ENCODE assay signal across 9 cellular contexts in the genomic region with DNA sequence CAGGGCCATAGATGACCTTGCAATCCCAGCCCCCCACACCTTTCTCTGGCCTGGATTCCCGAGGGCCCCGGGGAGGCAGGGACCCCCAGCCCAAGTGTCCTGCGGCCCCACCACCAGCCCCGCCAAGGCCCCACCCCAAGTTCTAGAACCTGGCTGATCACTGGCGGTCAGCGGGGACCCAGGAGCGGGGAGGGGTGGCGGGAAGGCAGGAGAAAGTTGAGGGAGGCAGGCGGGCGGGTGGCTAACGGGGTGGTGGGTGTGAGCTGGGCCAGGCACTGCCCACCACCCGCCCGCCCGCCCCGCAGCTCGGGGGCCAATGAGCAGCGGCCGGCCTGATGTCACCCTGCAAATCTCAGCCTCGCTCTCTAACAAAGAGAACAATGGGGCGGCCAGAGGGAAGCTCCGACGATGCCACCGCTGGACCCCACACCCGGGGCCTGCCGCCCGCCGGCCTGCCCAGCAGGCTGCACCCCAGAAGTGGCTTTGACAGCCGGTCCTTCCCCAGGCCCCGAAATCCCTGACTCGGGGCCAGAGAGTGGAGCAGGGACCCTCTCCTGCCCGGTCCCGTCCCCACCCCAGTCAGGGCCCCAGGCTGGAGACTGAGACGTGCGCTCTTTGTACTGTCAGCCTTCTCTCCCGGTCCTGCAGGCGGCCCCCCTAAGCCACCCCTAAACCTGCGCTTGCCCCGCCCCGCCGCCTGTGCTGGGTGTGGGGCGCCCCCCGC. TPM values are rescaled to one million over a fixed set of nuclear protein-coding genes. Genes with fewer than 3 reads are reported as not detected.
DNase-seq lines count a peak whose midpoint lies in the region; ATAC-seq and TF ChIP-seq lines count a peak whose summit lies in the region.
"Had no signal": no experiment of that assay in that cellular context is flagged by ENCODE, and none has a peak within 500 bp of the region (broad histone marks: within the 10 kb centered on the region; RNA-seq: fewer than 3 reads in every experiment).

No MANE protein-coding gene starts in this region.

- no peaks in the 10 kb centered on the region for H3K36me3 Mint-ChIP-seq in naive thymus-derived CD4-positive, alpha-beta T cell
- no peaks in the 10 kb centered on the region for H3K36me3 Mint-ChIP-seq in activated CD4-positive, alpha-beta memory T cell treated with anti-CD3 and anti-CD28 coated beads for 36 hours
- H3K36me3 Mint-ChIP-seq: naive thymus-derived CD8-positive, alpha-beta T cell had no signal

- peak overlapping the region; percentile 60 to 91 (median 79) for H3K27ac ChIP-seq in heart left ventricle
- no peak overlapping the region for H3K27ac ChIP-seq in naive thymus-derived CD4-positive, alpha-beta T cell (ENCODE audit: low read depth, low read length)

- TF ChIP-seq CTCF in AG09309 (IDR thresholded peaks at IDR 0.05; ENCODE audit: control insufficient read depth, insufficient read depth, low read depth, low read length, missing control alignments) (no peak), heart left ventricle (IDR thresholded peaks at IDR 0.05) (no peak)

- H3K27me3 ChIP-seq in heart left ventricle, result peaks cover 0 to 4% (median 0%) of the 10 kb centered on the region in 9 donors
- no peaks in the 10 kb centered on the region for H3K27me3 ChIP-seq in naive thymus-derived CD4-positive, alpha-beta T cell (ENCODE audit: control insufficient read depth in 2 of 2, insufficient read depth in 2 of 2, low read length in 2 of 2)

- peaks cover 0 to 32% (median 6%) of the 10 kb centered on the region in 5 donors for H3K27me3 Mint-ChIP-seq in naive thymus-derived CD4-positive, alpha-beta T cell
- H3K27me3 Mint-ChIP-seq in activated CD4-positive, alpha-beta memory T cell treated with anti-CD3 and anti-CD28 coated beads for 36 hours, result peaks cover 7% of the 10 kb centered on the region

- CTCF ChIA-PET in naive thymus-derived CD4-positive, alpha-beta T cell (lab: Charles Lee), result no interaction called here
- CTCF ChIA-PET in activated CD4-positive, alpha-beta memory T cell treated with anti-CD3 and anti-CD28 coated beads for 36 hours (lab: Charles Lee), result interaction anchor here (1.9 kb wide), 1 partner anchor 24 kb away, joined by 4 read pairs; no protein-coding TSS in a partner anchor

- peak in 1 of 2 donors; percentile 60 for TF ChIP-seq POLR2A in heart left ventricle (IDR thresholded peaks at IDR 0.05)

- DNase-seq in AG09309 (ENCODE audit: low read depth) (peak; percentile 44), HuH-7.5 (ENCODE audit: low spot score) (peak; percentile 96), amniotic stem cell (lab: John Stamatoyannopoulos, UW) (peak; percentile 56), heart left ventricle (peak in 4 of 5 donors; percentile 61 to 76 (median 71)), posterior cingulate gyrus (peak; percentile 77 to 97 (median 84))
- DNase-seq in naive thymus-derived CD4-positive, alpha-beta T cell, result no peak
- DNase-seq in stimulated activated CD4-positive, alpha-beta T cell treated with anti-CD3 and anti-CD28 coated beads, Interleukin-4, amount 100 ng/mL, for 1 hour, result no peak
- no peak for DNase-seq in activated CD4-positive, alpha-beta memory T cell treated with anti-CD3 and anti-CD28 coated beads for 36 hours

- peaks cover 0 to 8% (median 3%) of the 10 kb centered on the region in 7 donors for H3K4me1 Mint-ChIP-seq in naive thymus-derived CD4-positive, alpha-beta T cell
- no peaks in the 10 kb centered on the region for H3K4me1 Mint-ChIP-seq in activated CD4-positive, alpha-beta memory T cell treated with anti-CD3 and anti-CD28 coated beads for 36 hours (ENCODE audit: low read depth)

- POLR2A ChIA-PET in naive thymus-derived CD4-positive, alpha-beta T cell (lab: Charles Lee), result no interaction called here
- POLR2A ChIA-PET in activated CD4-positive, alpha-beta memory T cell treated with anti-CD3 and anti-CD28 coated beads for 36 hours (lab: Charles Lee), result no interaction called here

- ATAC-seq in heart left ventricle, result peak; percentile 65 to 90 (median 82)
- no peak for ATAC-seq in naive thymus-derived CD4-positive, alpha-beta T cell

- H3K4me3 ChIP-seq in AG09309 (ENCODE audit: control insufficient read depth, low read depth, low read length) (peak overlapping the region; percentile 71), heart left ventricle (peak overlapping the region; percentile 56 to 95 (median 76))
- no peak overlapping the region for H3K4me3 ChIP-seq in naive thymus-derived CD4-positive, alpha-beta T cell (ENCODE audit: low read length)

- H3K36me3 ChIP-seq in heart left ventricle, result no peaks in the 10 kb centered on the region
- H3K36me3 ChIP-seq in naive thymus-derived CD4-positive, alpha-beta T cell (ENCODE audit: control insufficient read depth in 2 of 3, insufficient read depth in 3 of 3, low read length in 3 of 3), result no peaks in the 10 kb centered on the region

- H3K9me3 Mint-ChIP-seq in naive thymus-derived CD4-positive, alpha-beta T cell, result peaks cover 0 to 2% (median 0%) of the 10 kb centered on the region in 11 donors
- H3K9me3 Mint-ChIP-seq in activated CD4-positive, alpha-beta memory T cell treated with anti-CD3 and anti-CD28 coated beads for 36 hours, result no peaks in the 10 kb centered on the region
- H3K9me3 Mint-ChIP-seq: naive thymus-derived CD8-positive, alpha-beta T cell had no signal

- 4 to 10% (median 8%) methylated on average over 20 to 42 of the region's 42 CpGs for WGBS in heart left ventricle, 4 donors

- H3K4me3 Mint-ChIP-seq in naive thymus-derived CD4-positive, alpha-beta T cell, result peak overlapping the region in 3 of 10 donors; percentile 21 to 38 (median 21)
- no peak overlapping the region for H3K4me3 Mint-ChIP-seq in activated CD4-positive, alpha-beta memory T cell treated with anti-CD3 and anti-CD28 coated beads for 36 hours

- no peaks in the 10 kb centered on the region for H3K9me3 ChIP-seq in heart left ventricle
- H3K9me3 ChIP-seq in naive thymus-derived CD4-positive, alpha-beta T cell (ENCODE audit: control insufficient read depth in 2 of 3, low read length in 3 of 3), result no peaks in the 10 kb centered on the region

- H3K4me1 ChIP-seq in heart left ventricle, result peaks cover 0 to 25% (median 9%) of the 10 kb centered on the region in 12 donors
- H3K4me1 ChIP-seq in naive thymus-derived CD4-positive, alpha-beta T cell (ENCODE audit: control insufficient read depth in 2 of 2, insufficient read depth in 2 of 2, low read length in 2 of 2), result peaks cover 5 to 6% of the 10 kb centered on the region in 2 donors

- H3K27ac Mint-ChIP-seq in naive thymus-derived CD4-positive, alpha-beta T cell, result no peak overlapping the region
- H3K27ac Mint-ChIP-seq in activated CD4-positive, alpha-beta memory T cell treated with anti-CD3 and anti-CD28 coated beads for 36 hours, result no peak overlapping the region

- intact Hi-C loops in heart left ventricle (cut with DNase I) (loop anchor here in 1 of 10 donors (5.0 kb wide), 1 partner anchor 86 kb away; the partner anchor contains the start of gene TCF3), posterior cingulate gyrus (cut with DNase I) (loop anchor here (5.0 kb wide), 2 partner anchors 41 to 86 kb away; partner anchors contain the start of genes TCF3 and UQCR11)
- intact Hi-C loops in naive thymus-derived CD4-positive, alpha-beta T cell (cut with micrococcal nuclease), result no loop called here
- intact Hi-C loops in activated CD4-positive, alpha-beta memory T cell treated with anti-CD3 and anti-CD28 coated beads for 36 hours (cut with micrococcal nuclease), result no loop called here

RNA-seq across cellular contexts. Expression of gene MEX3D, which starts 1.6 kb away (rescaled TPM):
- 10 to 100 TPM in 4 of 9 donors, 1 to 10 TPM in 5; 6.1 to 18.6 (median 9.6) TPM for total RNA-seq in heart left ventricle
- 1 to 10 TPM; 1.9 to 6.0 TPM for polyA plus RNA-seq in heart left ventricle
- 1 to 10 TPM; 2.1 to 8.3 (median 2.3) TPM for total RNA-seq in naive thymus-derived CD4-positive, alpha-beta T cell
- polyA plus RNA-seq in naive thymus-derived CD4-positive, alpha-beta T cell, result not detected
- 1 to 10 TPM; 6.0 to 6.1 TPM for total RNA-seq in activated CD4-positive, alpha-beta memory T cell treated with anti-CD3 and anti-CD28 coated beads for 36 hours

RNA-seq across cellular contexts. Expression of gene MBD3, which starts 26.1 kb away (rescaled TPM):
- 100 to 1,000 TPM in 2 of 9 donors, 10 to 100 TPM in 7; 38.6 to 107 (median 62.5) TPM for total RNA-seq in heart left ventricle
- polyA plus RNA-seq in heart left ventricle, result 100 to 1,000 TPM; 110 to 146 TPM
- 10 to 100 TPM; 50.1 to 87.8 (median 64.6) TPM for total RNA-seq in naive thymus-derived CD4-positive, alpha-beta T cell
- polyA plus RNA-seq in naive thymus-derived CD4-positive, alpha-beta T cell, result 10 to 100 TPM in 1 of 2 donors, 1 to 10 TPM in 1; 9.1 to 23.1 TPM
- total RNA-seq in activated CD4-positive, alpha-beta memory T cell treated with anti-CD3 and anti-CD28 coated beads for 36 hours, result 10 to 100 TPM; 67.7 to 71.4 TPM

RNA-seq across cellular contexts. Expression of gene UQCR11, which starts 38.7 kb away (rescaled TPM):
- total RNA-seq in heart left ventricle, result 100 to 1,000 TPM; 170 to 982 (median 690) TPM
- 100 to 1,000 TPM; 271 to 329 TPM for polyA plus RNA-seq in heart left ventricle
- total RNA-seq in naive thymus-derived CD4-positive, alpha-beta T cell, result 100 to 1,000 TPM in 4 of 5 experiments, 10 to 100 TPM in 1; 94.3 to 170 (median 123) TPM
- 100 to 1,000 TPM; 292 to 606 TPM for polyA plus RNA-seq in naive thymus-derived CD4-positive, alpha-beta T cell
- 100 to 1,000 TPM; 266 to 277 TPM for total RNA-seq in activated CD4-positive, alpha-beta memory T cell treated with anti-CD3 and anti-CD28 coated beads for 36 hours

RNA-seq across cellular contexts. Expression of gene PLK5, which starts 42.7 kb away (rescaled TPM):
- total RNA-seq in heart left ventricle, result under 1 TPM in 1 of 9 donors, not detected in 8; 0.17 TPM
- polyA plus RNA-seq in heart left ventricle, result under 1 TPM in 1 of 2 donors, not detected in 1; 0.30 TPM
- not detected for total RNA-seq in naive thymus-derived CD4-positive, alpha-beta T cell
- polyA plus RNA-seq in naive thymus-derived CD4-positive, alpha-beta T cell, result not detected
- total RNA-seq in activated CD4-positive, alpha-beta memory T cell treated with anti-CD3 and anti-CD28 coated beads for 36 hours, result not detected
- total RNA-seq: naive thymus-derived CD8-positive, alpha-beta T cell had no signal
- polyA plus RNA-seq: naive thymus-derived CD8-positive, alpha-beta T cell had no signal

RNA-seq across cellular contexts. Expression of gene ADAMTSL5, which starts 53.7 kb away (rescaled TPM):
- total RNA-seq in heart left ventricle, result 10 to 100 TPM; 24.4 to 53.6 (median 33.9) TPM
- polyA plus RNA-seq in heart left ventricle, result 10 to 100 TPM; 20.8 to 25.5 TPM
- total RNA-seq in naive thymus-derived CD4-positive, alpha-beta T cell, result 1 to 10 TPM; 3.6 to 9.9 (median 6.0) TPM
- 1 to 10 TPM; 4.3 to 4.8 TPM for polyA plus RNA-seq in naive thymus-derived CD4-positive, alpha-beta T cell
- 1 to 10 TPM; 1.9 to 3.7 TPM for total RNA-seq in activated CD4-positive, alpha-beta memory T cell treated with anti-CD3 and anti-CD28 coated beads for 36 hours

Comparison
In these comparisons a context has a peak if more than half of its experiments do, and no peak if none do; other contexts are left out.
1. DNase-seq: peak in AG09309 (single experiment), HuH-7.5 (single experiment), amniotic stem cell (single experiment), heart left ventricle (4 of 5) and posterior cingulate gyrus (10 of 10); none in naive thymus-derived CD4-positive, alpha-beta T cell (0 of 9), stimulated activated CD4-positive, alpha-beta T cell treated with anti-CD3 and anti-CD28 coated beads, Interleukin-4, amount 100 ng/mL, for 1 hour (single experiment) and activated CD4-positive, alpha-beta memory T cell treated with anti-CD3 and anti-CD28 coated beads for 36 hours (single experiment).